14 cellular contexts compared by ENCODE assay signal in the genomic region with DNA sequence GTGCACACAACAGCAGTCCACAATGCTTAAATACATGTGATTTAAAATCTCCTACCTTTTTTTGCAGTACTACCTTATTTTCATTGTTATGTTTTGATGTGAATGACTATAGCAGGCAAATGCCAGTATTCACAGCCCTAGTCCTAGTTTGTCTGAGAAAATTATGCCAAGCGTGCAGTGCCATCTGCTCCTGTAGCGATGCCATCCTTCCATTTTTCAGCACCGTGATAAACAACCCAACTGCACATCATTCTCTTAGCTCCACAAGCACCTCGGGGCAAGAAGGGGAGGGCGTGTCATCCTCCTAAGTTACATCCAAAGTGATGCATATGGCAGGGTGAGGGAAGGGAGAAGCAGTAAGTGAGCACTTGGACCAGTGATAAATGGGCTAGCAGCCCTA.
"Had no signal": no experiment of that assay in that cellular context is flagged by ENCODE, and none has a peak within 500 bp of the region (broad histone marks: within the 10 kb centered on the region; RNA-seq: fewer than 3 reads in every experiment).

No MANE protein-coding gene starts in this region.

- H3K9me3 ChIP-seq: left lung, lower lobe of right lung, right atrium auricular region, suprapubic skin, thyroid gland had no signal

- H3K27me3 ChIP-seq: foreskin keratinocyte, left lung, right atrium auricular region, suprapubic skin, thyroid gland had no signal

- H3K27ac ChIP-seq: foreskin keratinocyte, left lung, lower lobe of right lung, right atrium auricular region, suprapubic skin, thyroid gland had no signal

- H3K4me3 ChIP-seq: left lung, lower lobe of right lung, right atrium auricular region, suprapubic skin, thyroid gland had no signal

- H3K36me3 ChIP-seq: left lung, lower lobe of right lung, right atrium auricular region, suprapubic skin, thyroid gland had no signal

- ATAC-seq: foreskin keratinocyte, left lung, lower lobe of right lung, natural killer cell had no signal

- H3K4me1 ChIP-seq: foreskin keratinocyte, left lung, lower lobe of right lung, right atrium auricular region, suprapubic skin, thyroid gland had no signal

- DNase-seq: effector CD4-positive, alpha-beta T cell; endodermal cell; erythroblast; foreskin keratinocyte; immature natural killer cell; left lung; lower lobe of right lung; natural killer cell; small intestine; stimulated activated CD4-positive, alpha-beta T cell treated with anti-CD3 and anti-CD28 coated beads, Interleukin-12 subunit alpha, Interleukin-12 subunit beta, amount 100 ng/mL, for 4 hours; stimulated activated naive CD4-positive, alpha-beta T cell; thyroid gland had no signal
